Comparison of ENCODE assay signal across 8 cellular contexts in the genomic region with DNA sequence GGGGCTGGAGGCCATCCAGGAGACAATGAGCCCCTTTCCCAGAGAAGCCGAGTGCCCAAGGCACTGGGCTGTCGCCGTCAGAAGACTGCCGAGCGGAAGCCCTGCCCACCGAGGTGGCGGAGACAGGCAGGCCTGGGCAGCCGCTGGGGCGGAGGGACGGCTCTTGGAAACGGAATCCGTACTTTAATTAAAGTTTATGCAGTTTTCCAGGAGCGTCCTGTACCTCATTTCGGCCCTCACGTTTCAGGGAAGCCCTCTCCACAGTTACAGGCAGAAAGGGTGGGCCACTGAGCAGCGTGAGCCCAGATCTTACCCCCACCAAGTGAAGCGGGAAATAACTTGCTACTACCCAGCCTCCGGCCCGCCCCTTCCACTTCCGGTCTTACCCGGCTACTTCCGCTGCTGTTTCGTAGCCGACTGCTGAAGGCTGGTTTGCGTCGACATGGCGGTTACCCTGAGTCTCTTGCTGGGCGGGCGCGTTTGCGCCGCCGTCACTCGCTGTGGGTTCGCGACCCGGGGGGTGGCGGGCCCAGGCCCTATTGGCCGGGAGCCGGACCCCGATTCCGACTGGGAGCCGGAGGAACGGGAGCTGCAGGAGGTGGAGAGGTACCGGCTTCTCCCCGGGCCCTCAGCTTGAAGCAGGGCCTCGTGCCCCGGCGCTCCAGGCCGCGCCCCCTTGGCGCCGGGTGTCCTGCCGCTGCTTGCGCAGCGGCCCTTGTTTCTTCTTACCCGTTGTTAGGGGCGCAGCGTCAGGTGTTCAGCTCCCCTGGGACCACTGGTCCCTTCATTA. TPM values are rescaled to one million over a fixed set of nuclear protein-coding genes. Genes with fewer than 3 reads are reported as not detected.
DNase-seq lines count a peak whose midpoint lies in the region; ATAC-seq, FAIRE-seq and TF ChIP-seq lines count a peak whose summit lies in the region.

A gene with protein sequence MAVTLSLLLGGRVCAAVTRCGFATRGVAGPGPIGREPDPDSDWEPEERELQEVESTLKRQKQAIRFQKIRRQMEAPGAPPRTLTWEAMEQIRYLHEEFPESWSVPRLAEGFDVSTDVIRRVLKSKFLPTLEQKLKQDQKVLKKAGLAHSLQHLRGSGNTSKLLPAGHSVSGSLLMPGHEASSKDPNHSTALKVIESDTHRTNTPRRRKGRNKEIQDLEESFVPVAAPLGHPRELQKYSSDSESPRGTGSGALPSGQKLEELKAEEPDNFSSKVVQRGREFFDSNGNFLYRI (plus strand): TSS at position 402 of the 790 bp plus-strand sequence. CDS start 41 bp downstream, at position 443.

- peak within 1 kb of the TSS; percentile 94 for H3K27ac Mint-ChIP-seq in astrocyte (ENCODE audit: unreplicated experiment)

- H3K27ac ChIP-seq in astrocyte (ENCODE audit: low read depth, low read length) (peak within 1 kb of the TSS; percentile 87), rectal smooth muscle tissue (ENCODE audit: low read depth, low read length) (peak within 1 kb of the TSS; percentile 81), vagina (peak within 1 kb of the TSS; percentile 96)

- H3K4me3 Mint-ChIP-seq in astrocyte (ENCODE audit: unreplicated experiment) = peak within 1 kb of the TSS; percentile 97

- no peaks in the 10 kb centered on the region for H3K27me3 ChIP-seq in astrocyte (ENCODE audit: insufficient read depth, low read length)
- H3K27me3 ChIP-seq in rectal smooth muscle tissue (ENCODE audit: control insufficient read depth, insufficient read depth, low read length) = no peaks in the 10 kb centered on the region
- H3K27me3 ChIP-seq in vagina = no peaks in the 10 kb centered on the region

- TF ChIP-seq CTCF in astrocyte (IDR thresholded peaks at IDR 0.05; ENCODE audit: insufficient read depth, low read depth, low read length) (no peak), vagina (IDR thresholded peaks at IDR 0.05) (no peak)

- DNase-seq in NCI-H2029 treated with DMSO at 0.1 percent for 48 hours (lab: John Stamatoyannopoulos, UW) (peak; percentile 40), T-helper 22 cell (ENCODE audit: low read depth) (peak; percentile 85), astrocyte (ENCODE audit: low read depth) (peak; percentile 85), hepatic stellate cell (ENCODE audit: low spot score) (peak; percentile 85), vagina (ENCODE audit: extremely low spot score in 2 of 2) (peak in 1 of 2 donors; percentile 96)

- H3K4me1 Mint-ChIP-seq in astrocyte (ENCODE audit: low read depth, unreplicated experiment) = peaks cover 16% of the 10 kb centered on the region

- peak in 1 of 2 donors; percentile 88 for TF ChIP-seq POLR2A in vagina (IDR thresholded peaks at IDR 0.05)

- H4K20me1 ChIP-seq in astrocyte (ENCODE audit: insufficient read depth, low read length) = peaks cover 36% of the 10 kb centered on the region

- no peaks in the 10 kb centered on the region for H3K9me3 Mint-ChIP-seq in astrocyte (ENCODE audit: unreplicated experiment)

- FAIRE-seq in astrocyte (lab: Jason Lieb, UNC) = no peak

- ATAC-seq in GM18511 (IDR thresholded peaks at IDR 0.05; ENCODE audit: unreplicated experiment) (peak; percentile 96), HG03025 (IDR thresholded peaks at IDR 0.05; ENCODE audit: low FRiP score, unreplicated experiment) (peak; percentile 88)

- intact Hi-C loops in vagina (cut with DNase I) = no loop called here

- H3K9me3 ChIP-seq in astrocyte (ENCODE audit: insufficient read depth, low read depth, low read length) (no peaks in the 10 kb centered on the region), vagina (no peaks in the 10 kb centered on the region)

- peak within 1 kb of the TSS; percentile 88 for H3K4me2 ChIP-seq in astrocyte (ENCODE audit: low read length)

- H3K36me3 ChIP-seq in astrocyte (ENCODE audit: insufficient read depth, low read length) (peaks cover 8% of the 10 kb centered on the region), rectal smooth muscle tissue (ENCODE audit: control insufficient read depth, insufficient read depth, low read length) (peaks cover 8% of the 10 kb centered on the region), vagina (peaks cover 0 to 13% of the 10 kb centered on the region in 2 donors)

- peak within 1 kb of the TSS; percentile 88 for H3K4me3 ChIP-seq in astrocyte (ENCODE audit: insufficient read depth, low read depth, low read length)
- H3K4me3 ChIP-seq in rectal smooth muscle tissue (ENCODE audit: low read length) = peak within 1 kb of the TSS; percentile 73
- peak within 1 kb of the TSS; percentile 71 to 84 for H3K4me3 ChIP-seq in vagina

- peaks cover 53% of the 10 kb centered on the region for H3K79me2 ChIP-seq in astrocyte (ENCODE audit: insufficient read depth, low read length)

- H3K27me3 Mint-ChIP-seq in astrocyte (ENCODE audit: low read depth, unreplicated experiment) = no peaks in the 10 kb centered on the region

- peak within 1 kb of the TSS; percentile 87 for H3K9ac ChIP-seq in astrocyte (ENCODE audit: low read length)
- peak within 1 kb of the TSS; percentile 42 for H3K9ac ChIP-seq in rectal smooth muscle tissue (ENCODE audit: low read length)

- peaks cover 5% of the 10 kb centered on the region for H3K36me3 Mint-ChIP-seq in astrocyte (ENCODE audit: low read depth, unreplicated experiment)

- peak within 1 kb of the TSS; percentile 95 for H2AFZ ChIP-seq in astrocyte (ENCODE audit: low read depth, low read length)

- peaks cover 31% of the 10 kb centered on the region for H3K4me1 ChIP-seq in astrocyte (ENCODE audit: insufficient read depth, low read length)
- H3K4me1 ChIP-seq in rectal smooth muscle tissue (ENCODE audit: control insufficient read depth, insufficient read depth, low read length) = peaks cover 18% of the 10 kb centered on the region
- peaks cover 52% of the 10 kb centered on the region for H3K4me1 ChIP-seq in vagina

RNA-seq across cellular contexts. Expression of the gene that starts here (rescaled TPM):
- total RNA-seq in astrocyte (98.5 and 98.6 TPM in 2 replicates), vagina (59.2 TPM)
